ENCODE assay signal across 10 cellular contexts in genomic region chr18:74595425-74595824, GRCh38. TPM values are rescaled to one million over a fixed set of nuclear protein-coding genes. Genes with fewer than 3 reads are reported as not detected.
DNase-seq lines count a peak whose midpoint lies in the region; ATAC-seq and TF ChIP-seq lines count a peak whose summit lies in the region.
"Had no signal": no experiment of that assay in that cellular context is flagged by ENCODE, and none has a peak within 500 bp of the region (broad histone marks: within the 10 kb centered on the region; RNA-seq: fewer than 3 reads in every experiment).

No MANE protein-coding gene starts in this region.

- intact Hi-C loops in activated CD4-positive, alpha-beta T cell treated with anti-CD3 and anti-CD28 coated beads, Interleukin-2, amount 10 ng/mL, durations not matched to agents 24 days and 14 days (cut with micrococcal nuclease), result loop anchor here (5.0 to 10.0 kb wide), 2 partner anchors 479 to 533 kb away; no protein-coding TSS in a partner anchor
- intact Hi-C loops in gastrocnemius medialis (cut with DNase I; ENCODE audit: low total_unique reads), result loop anchor here (5.0 to 10.0 kb wide), 2 partner anchors 303 to 619 kb away; partner anchors contain the start of genes CYB5A and TSHZ1

- H3K27me3 Mint-ChIP-seq in activated CD4-positive, alpha-beta T cell treated with anti-CD3 and anti-CD28 coated beads, Interleukin-2, amount 10 ng/mL, durations not matched to agents 24 days and 14 days, result no peaks in the 10 kb centered on the region
- H3K27me3 Mint-ChIP-seq in brain, result peaks cover 14% of the 10 kb centered on the region

- H3K36me3 ChIP-seq in MM.1S (replicated peaks; ENCODE audit: insufficient read depth, low read length) (no peaks in the 10 kb centered on the region), gastrocnemius medialis (peaks cover 0 to 14% of the 10 kb centered on the region in 2 donors)
- H3K36me3 ChIP-seq: uterus had no signal

- no peak overlapping the region for H3K9ac ChIP-seq in MM.1S (ENCODE audit: low read length)

- H3K9me2 ChIP-seq in MM.1S (replicated peaks; ENCODE audit: insufficient read depth, low read length), result no peaks in the 10 kb centered on the region

- H3K4me2 ChIP-seq in MM.1S (ENCODE audit: low read depth, low read length), result peak overlapping the region; percentile 76; the same call in 1 of the 2 replicates

- H3F3A ChIP-seq in MM.1S (ENCODE audit: insufficient read depth, low read length), result peaks cover 16% of the 10 kb centered on the region

- TF ChIP-seq CTCF in MM.1S (IDR thresholded peaks at IDR 0.05; ENCODE audit: low read length) (no peak), brain (conservative IDR thresholded peaks at IDR 0.05) (no peak), gastrocnemius medialis (IDR thresholded peaks at IDR 0.05 in 4 of 5, conservative IDR thresholded peaks at IDR 0.05 in 1 of 5) (no peak)

- no peak for DNase-seq in activated CD4-positive, alpha-beta T cell treated with anti-CD3 and anti-CD28 coated beads, Interleukin-2, amount 10 ng/mL, durations not matched to agents 24 days and 14 days
- no peak for DNase-seq in activated CD4-positive, alpha-beta T cell treated with anti-CD3 and anti-CD28 coated beads for 1 hour
- DNase-seq in MM.1S (no peak), gastrocnemius medialis (no peak), hepatic stellate cell (ENCODE audit: low spot score) (no peak), KG1 (lab: John Stamatoyannopoulos, UW) (no peak), occipital lobe (lab: John Stamatoyannopoulos, UW) (no peak)
- DNase-seq: activated CD4-positive, CD25-positive, alpha-beta regulatory T cell treated with anti-CD3 and anti-CD28 coated beads, Interleukin-2, amount 50 U/mL, for 72 hours; uterus had no signal

- peaks cover 41% of the 10 kb centered on the region for H3K79me2 ChIP-seq in MM.1S (ENCODE audit: low read length)

- H3K27ac Mint-ChIP-seq in activated CD4-positive, alpha-beta T cell treated with anti-CD3 and anti-CD28 coated beads, Interleukin-2, amount 10 ng/mL, durations not matched to agents 24 days and 14 days, result peak overlapping the region; percentile 63
- H3K27ac Mint-ChIP-seq in brain, result peak overlapping the region; percentile 11 to 100 (median 83)

- H3K4me3 ChIP-seq in MM.1S (ENCODE audit: low read length) (no peak overlapping the region), gastrocnemius medialis (peak overlapping the region in 3 of 4 donors; percentile 81 to 97 (median 93))
- H3K4me3 ChIP-seq: uterus had no signal

- H3K4me1 Mint-ChIP-seq in activated CD4-positive, alpha-beta T cell treated with anti-CD3 and anti-CD28 coated beads, Interleukin-2, amount 10 ng/mL, durations not matched to agents 24 days and 14 days, result peaks cover 35% of the 10 kb centered on the region
- H3K4me1 Mint-ChIP-seq in brain, result peaks cover 50% of the 10 kb centered on the region

- no peaks in the 10 kb centered on the region for H4K20me1 ChIP-seq in MM.1S (ENCODE audit: insufficient read depth, low read length)

- no peaks in the 10 kb centered on the region for H3K9me3 ChIP-seq in MM.1S (replicated peaks; ENCODE audit: insufficient read depth, low read length)
- no peaks in the 10 kb centered on the region for H3K9me3 ChIP-seq in gastrocnemius medialis
- H3K9me3 ChIP-seq: uterus had no signal

- peaks cover 35% of the 10 kb centered on the region for H3K36me3 Mint-ChIP-seq in activated CD4-positive, alpha-beta T cell treated with anti-CD3 and anti-CD28 coated beads, Interleukin-2, amount 10 ng/mL, durations not matched to agents 24 days and 14 days (ENCODE audit: low read depth)
- H3K36me3 Mint-ChIP-seq in brain, result peaks cover 17% of the 10 kb centered on the region

- H3K9me3 Mint-ChIP-seq in activated CD4-positive, alpha-beta T cell treated with anti-CD3 and anti-CD28 coated beads, Interleukin-2, amount 10 ng/mL, durations not matched to agents 24 days and 14 days, result no peaks in the 10 kb centered on the region
- H3K9me3 Mint-ChIP-seq in brain, result no peaks in the 10 kb centered on the region

- peak overlapping the region; percentile 10; the same call in 1 of the 2 replicates for H3K27ac ChIP-seq in MM.1S (ENCODE audit: low read length)
- H3K27ac ChIP-seq in gastrocnemius medialis, result peak overlapping the region; percentile 3 to 98 (median 92)
- H3K27ac ChIP-seq: uterus had no signal

- in situ Hi-C loops in gastrocnemius medialis (cut with MboI; ENCODE audit: low sequenced_read_pairs in 4 of 4), result loop anchor here in 1 of 4 donors (5.0 kb wide), 1 partner anchor 98 kb away; the partner anchor contains the start of gene CNDP2

- peak overlapping the region; percentile 70 for H3K4me3 Mint-ChIP-seq in activated CD4-positive, alpha-beta T cell treated with anti-CD3 and anti-CD28 coated beads, Interleukin-2, amount 10 ng/mL, durations not matched to agents 24 days and 14 days
- H3K4me3 Mint-ChIP-seq in brain, result peak overlapping the region; percentile 83 to 96 (median 95)

- no peak for ATAC-seq in gastrocnemius medialis

- H3K27me3 ChIP-seq in MM.1S (replicated peaks; ENCODE audit: insufficient read depth, low read length), result no peaks in the 10 kb centered on the region
- H3K27me3 ChIP-seq in gastrocnemius medialis, result no peaks in the 10 kb centered on the region
- H3K27me3 ChIP-seq: uterus had no signal

- H3K4me1 ChIP-seq in MM.1S (ENCODE audit: low read length) (peaks cover 34% of the 10 kb centered on the region), gastrocnemius medialis (peaks cover 39% of the 10 kb centered on the region in 2 donors)
- H3K4me1 ChIP-seq: uterus had no signal

- no peak for TF ChIP-seq POLR2A in gastrocnemius medialis (IDR thresholded peaks at IDR 0.05)

- no peak overlapping the region for H2AFZ ChIP-seq in MM.1S (ENCODE audit: low read length)

RNA-seq across cellular contexts. Expression of gene ZNF407, which starts 2.2 kb away (rescaled TPM):
- 17.8 and 18.1 TPM in 2 replicates for total RNA-seq in activated CD4-positive, alpha-beta T cell treated with anti-CD3 and anti-CD28 coated beads, Interleukin-2, amount 10 ng/mL, durations not matched to agents 24 days and 14 days
- polyA plus RNA-seq in brain (ENCODE audit: insufficient read depth, low read depth, low replicate concordance), result 10.2 TPM
- total RNA-seq in gastrocnemius medialis (10 to 100 TPM in 2 of 4 donors, 1 to 10 TPM in 2; 5.9 to 11.4 (median 9.2) TPM), occipital lobe (31.4 TPM)
